In the genomic region with DNA sequence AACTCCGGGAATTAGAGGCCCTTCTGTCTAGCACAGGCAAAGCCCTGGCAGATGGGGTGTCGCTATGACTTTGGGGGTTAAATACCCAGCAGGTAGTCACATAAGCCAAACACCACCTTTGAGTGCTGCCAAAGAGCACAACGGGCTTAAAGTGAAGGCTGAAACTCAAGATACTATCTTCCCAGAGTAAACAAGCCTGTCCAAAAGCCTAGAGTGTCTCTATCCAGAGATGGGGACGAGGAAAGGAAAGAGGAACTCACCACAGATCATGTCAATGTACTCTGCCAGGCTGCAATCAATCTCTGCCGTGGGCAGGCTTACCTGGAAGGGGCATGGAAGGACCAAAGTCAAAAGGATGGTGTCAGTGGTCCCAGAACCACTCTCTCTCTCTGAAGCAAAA, we compare ENCODE assay signal across 37 cellular contexts. TPM values are rescaled to one million over a fixed set of nuclear protein-coding genes. Genes with fewer than 3 reads are reported as not detected.
"Had no signal": no experiment of that assay in that cellular context is flagged by ENCODE, and none has a peak within 500 bp of the region (broad histone marks: within the 10 kb centered on the region; RNA-seq: fewer than 3 reads in every experiment).

No MANE protein-coding gene starts in this region.

- H3K27ac Mint-ChIP-seq: activated CD4-positive, alpha-beta memory T cell treated with anti-CD3 and anti-CD28 coated beads, Interleukin-2, amount 10 ng/mL, durations not matched to agents 7 days and 5 days; activated CD4-positive, alpha-beta T cell treated with anti-CD3 and anti-CD28 coated beads for 36 hours; activated CD4-positive, alpha-beta T cell treated with anti-CD3 and anti-CD28 coated beads, Interleukin-2, amount 10 ng/mL, durations not matched to agents 7 days and 5 days; activated naive CD8-positive, alpha-beta T cell treated with anti-CD3 and anti-CD28 coated beads for 36 hours; activated naive CD8-positive, alpha-beta T cell treated with anti-CD3 and anti-CD28 coated beads, Interleukin-2, amount 50 U/mL, for 24 hours; activated T-cell treated with anti-CD3 and anti-CD28 coated beads, Interleukin-2, amount 50 U/mL, for 24 hours; activated T-cell treated with anti-CD3 and anti-CD28 coated beads, Interleukin-2, amount 50 U/mL, for 72 hours; dendritic cell treated with granulocyte-macrophage colony-stimulating factor and Interleukin-4, amounts not matched to agents 40 ng/mL and 50 ng/mL, for 4 days; endodermal cell; T-helper 1 cell treated with Interleukin-12 subunit alpha and Interleukin-12 subunit beta and Interleukin-4 antibody, amounts not matched to agents 30 μg/mL and 1 μg/mL, for 36 hours; T-helper 2 cell treated with Interferon-gamma antibody and Interleukin-4, amounts not matched to agents 5 μg/mL and 100 μg/mL, for 36 hours had no signal

- H3K36me3 ChIP-seq: colonic mucosa had no signal

- ATAC-seq: activated CD4-positive, alpha-beta T cell treated with anti-CD3 and anti-CD28 coated beads for 36 hours; activated naive CD8-positive, alpha-beta T cell treated with anti-CD3 and anti-CD28 coated beads, Interleukin-2, amount 50 U/mL, for 24 hours; activated T-cell treated with anti-CD3 and anti-CD28 coated beads, Interleukin-2, amount 50 U/mL, for 72 hours; body of pancreas; esophagus mucosa; T-cell had no signal

- H3K4me1 ChIP-seq: body of pancreas, colonic mucosa had no signal

- H3K4me3 Mint-ChIP-seq: activated CD4-positive, alpha-beta memory T cell treated with anti-CD3 and anti-CD28 coated beads, Interleukin-2, amount 10 ng/mL, durations not matched to agents 7 days and 5 days; activated CD4-positive, alpha-beta T cell treated with anti-CD3 and anti-CD28 coated beads for 36 hours; activated CD4-positive, alpha-beta T cell treated with anti-CD3 and anti-CD28 coated beads, Interleukin-2, amount 10 ng/mL, durations not matched to agents 7 days and 5 days; activated naive CD8-positive, alpha-beta T cell treated with anti-CD3 and anti-CD28 coated beads for 36 hours; activated naive CD8-positive, alpha-beta T cell treated with anti-CD3 and anti-CD28 coated beads, Interleukin-2, amount 50 U/mL, for 24 hours; activated T-cell treated with anti-CD3 and anti-CD28 coated beads, Interleukin-2, amount 50 U/mL, for 24 hours; activated T-cell treated with anti-CD3 and anti-CD28 coated beads, Interleukin-2, amount 50 U/mL, for 72 hours; dendritic cell treated with granulocyte-macrophage colony-stimulating factor and Interleukin-4, amounts not matched to agents 40 ng/mL and 50 ng/mL, for 4 days; endodermal cell; T-cell; T-helper 1 cell treated with Interleukin-12 subunit alpha and Interleukin-12 subunit beta and Interleukin-4 antibody, amounts not matched to agents 30 μg/mL and 1 μg/mL, for 36 hours; T-helper 2 cell treated with Interferon-gamma antibody and Interleukin-4, amounts not matched to agents 5 μg/mL and 100 μg/mL, for 36 hours had no signal

- H3K4me1 Mint-ChIP-seq: activated CD4-positive, alpha-beta memory T cell treated with anti-CD3 and anti-CD28 coated beads, Interleukin-2, amount 10 ng/mL, durations not matched to agents 7 days and 5 days; activated CD4-positive, alpha-beta T cell treated with anti-CD3 and anti-CD28 coated beads for 36 hours; activated CD4-positive, alpha-beta T cell treated with anti-CD3 and anti-CD28 coated beads, Interleukin-2, amount 10 ng/mL, durations not matched to agents 7 days and 5 days; activated naive CD8-positive, alpha-beta T cell treated with anti-CD3 and anti-CD28 coated beads for 36 hours; activated naive CD8-positive, alpha-beta T cell treated with anti-CD3 and anti-CD28 coated beads, Interleukin-2, amount 50 U/mL, for 24 hours; T-cell had no signal

- H3K4me3 ChIP-seq: adrenal gland, body of pancreas, cardiac muscle cell, colonic mucosa, dorsolateral prefrontal cortex had no signal

- H3K27ac ChIP-seq: adrenal gland, body of pancreas, cardiac muscle cell, colonic mucosa, dorsolateral prefrontal cortex had no signal

- FAIRE-seq: frontal cortex had no signal

- H3K27me3 ChIP-seq: adrenal gland, body of pancreas, cardiac muscle cell, colonic mucosa, dorsolateral prefrontal cortex had no signal

- H3K27me3 Mint-ChIP-seq: activated CD4-positive, alpha-beta memory T cell treated with anti-CD3 and anti-CD28 coated beads, Interleukin-2, amount 10 ng/mL, durations not matched to agents 7 days and 5 days; activated CD4-positive, alpha-beta T cell treated with anti-CD3 and anti-CD28 coated beads for 36 hours; activated CD4-positive, alpha-beta T cell treated with anti-CD3 and anti-CD28 coated beads, Interleukin-2, amount 10 ng/mL, durations not matched to agents 7 days and 5 days; activated naive CD8-positive, alpha-beta T cell treated with anti-CD3 and anti-CD28 coated beads for 36 hours; activated naive CD8-positive, alpha-beta T cell treated with anti-CD3 and anti-CD28 coated beads, Interleukin-2, amount 50 U/mL, for 24 hours; activated T-cell treated with anti-CD3 and anti-CD28 coated beads, Interleukin-2, amount 50 U/mL, for 24 hours; dendritic cell treated with granulocyte-macrophage colony-stimulating factor and Interleukin-4, amounts not matched to agents 40 ng/mL and 50 ng/mL, for 4 days; T-cell had no signal

- H3K9me3 ChIP-seq: adrenal gland, body of pancreas, colonic mucosa had no signal

- DNase-seq: activated CD4-positive, alpha-beta memory T cell treated with anti-CD3 and anti-CD28 coated beads, Interleukin-2, amount 10 ng/mL, durations not matched to agents 7 days and 5 days; activated CD4-positive, alpha-beta T cell treated with anti-CD3 and anti-CD28 coated beads for 36 hours; activated CD4-positive, alpha-beta T cell treated with anti-CD3 and anti-CD28 coated beads, Interleukin-2, amount 10 ng/mL, durations not matched to agents 7 days and 5 days; activated CD4-positive, alpha-beta T cell treated with anti-CD3 and anti-CD28 coated beads, Interleukin-2, amount 50 U/mL, for 4 hours; activated CD4-positive, CD25-positive, alpha-beta regulatory T cell; activated CD4-positive, CD25-positive, alpha-beta regulatory T cell treated with anti-CD3 and anti-CD28 coated beads, Interleukin-2, amount 50 U/mL, for 72 hours; activated CD8-positive, alpha-beta memory T cell treated with anti-CD3 and anti-CD28 coated beads, Interleukin-2, amount 50 U/mL, for 48 hours; activated gamma-delta T cell; activated naive CD4-positive, alpha-beta T cell; activated naive CD4-positive, alpha-beta T cell treated with anti-CD3 and anti-CD28 coated beads, Interleukin-2, amount 50 U/mL, for 16 hours; activated naive CD8-positive, alpha-beta T cell treated with anti-CD3 and anti-CD28 coated beads for 36 hours; activated naive CD8-positive, alpha-beta T cell treated with anti-CD3 and anti-CD28 coated beads, Interleukin-2, amount 50 U/mL, for 24 hours; activated T-cell treated with anti-CD3 and anti-CD28 coated beads for 4 hours; activated T-cell treated with anti-CD3 and anti-CD28 coated beads, Interleukin-2, amount 50 U/mL, for 24 hours; activated T-cell treated with anti-CD3 and anti-CD28 coated beads, Interleukin-2, amount 50 U/mL, for 72 hours; amygdala; aorta; body of pancreas; central memory CD4-positive, alpha-beta T cell; cerebellar nuclear complex; colonic mucosa; dorsolateral prefrontal cortex; effector memory CD4-positive, alpha-beta T cell; endodermal cell; foreskin fibroblast; head of caudate nucleus; SW 1271; T-cell; T1000 had no signal

- H3K9me3 Mint-ChIP-seq: activated CD4-positive, alpha-beta memory T cell treated with anti-CD3 and anti-CD28 coated beads, Interleukin-2, amount 10 ng/mL, durations not matched to agents 7 days and 5 days; activated CD4-positive, alpha-beta T cell treated with anti-CD3 and anti-CD28 coated beads, Interleukin-2, amount 10 ng/mL, durations not matched to agents 7 days and 5 days; activated naive CD8-positive, alpha-beta T cell treated with anti-CD3 and anti-CD28 coated beads for 36 hours; activated naive CD8-positive, alpha-beta T cell treated with anti-CD3 and anti-CD28 coated beads, Interleukin-2, amount 50 U/mL, for 24 hours; activated T-cell treated with anti-CD3 and anti-CD28 coated beads, Interleukin-2, amount 50 U/mL, for 24 hours; activated T-cell treated with anti-CD3 and anti-CD28 coated beads, Interleukin-2, amount 50 U/mL, for 72 hours; dendritic cell treated with granulocyte-macrophage colony-stimulating factor and Interleukin-4, amounts not matched to agents 40 ng/mL and 50 ng/mL, for 4 days; endodermal cell; T-cell; T-helper 1 cell treated with Interleukin-12 subunit alpha and Interleukin-12 subunit beta and Interleukin-4 antibody, amounts not matched to agents 30 μg/mL and 1 μg/mL, for 36 hours; T-helper 2 cell treated with Interferon-gamma antibody and Interleukin-4, amounts not matched to agents 5 μg/mL and 100 μg/mL, for 36 hours had no signal

RNA-seq across cellular contexts. Expression of a gene that starts 18.3 kb away (rescaled TPM):
- total RNA-seq: body of pancreas, epithelial cell of proximal tubule, esophagus mucosa had no signal
